11 cellular contexts compared by ENCODE assay signal in the genomic region with DNA sequence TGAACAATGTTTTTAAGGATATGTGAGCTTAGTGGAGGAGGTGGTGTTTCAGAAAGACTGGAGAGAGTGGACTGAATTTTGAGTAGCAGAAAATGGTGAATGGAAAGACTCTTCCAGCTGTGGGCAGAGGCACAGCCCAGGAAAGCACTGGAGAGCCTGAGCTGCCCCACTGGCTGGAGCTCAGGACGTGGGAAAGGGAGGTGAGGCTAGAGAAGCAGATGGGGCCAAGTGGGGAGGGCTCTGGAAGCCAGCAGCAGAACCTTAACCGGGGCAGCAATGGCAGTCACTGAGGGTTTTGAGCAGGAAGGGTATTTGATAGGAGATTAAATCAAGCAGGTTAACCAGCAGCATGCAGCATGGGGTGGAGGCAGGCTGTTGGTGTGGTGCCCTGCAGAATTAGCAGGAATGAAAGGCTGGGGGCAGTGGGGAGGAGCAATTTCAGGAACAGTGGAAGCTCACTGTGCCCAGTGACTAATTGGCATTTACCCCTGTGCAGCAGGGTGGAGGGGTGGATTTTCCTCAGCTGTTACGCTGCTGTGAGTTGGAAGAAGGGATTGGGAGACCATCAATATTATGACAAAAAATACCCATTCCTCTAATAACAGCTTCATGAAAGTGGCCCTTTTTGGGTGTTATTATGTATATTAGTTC.
"Had no signal": no experiment of that assay in that cellular context is flagged by ENCODE, and none has a peak within 500 bp of the region (broad histone marks: within the 10 kb centered on the region; RNA-seq: fewer than 3 reads in every experiment).

No MANE protein-coding gene starts in this region.

- DNase-seq: activated CD4-positive, alpha-beta memory T cell treated with anti-CD3 and anti-CD28 coated beads, Interleukin-2, amount 10 ng/mL, durations not matched to agents 7 days and 5 days; activated CD4-positive, alpha-beta T cell treated with anti-CD3 and anti-CD28 coated beads for 36 hours; activated naive CD4-positive, alpha-beta T cell; aorta; T-helper 9 cell; upper lobe of left lung had no signal

- H3K9ac ChIP-seq: parathyroid adenoma had no signal

- H2AFZ ChIP-seq: parathyroid adenoma had no signal

- H3K4me2 ChIP-seq: smooth muscle cell had no signal

- H3K36me3 Mint-ChIP-seq: memory B cell; stimulated activated memory B cell treated with anti-CD40 and anti-IgM and Interleukin-4, amounts not matched to agents 10 μg/mL and 1 μg/mL and 100 μg/mL, for 72 hours had no signal

- H3K27ac ChIP-seq: esophagus muscularis mucosa, parathyroid adenoma, upper lobe of left lung had no signal

- H3K36me3 ChIP-seq: esophagus muscularis mucosa, upper lobe of left lung had no signal

- H3K9me3 Mint-ChIP-seq: activated CD4-positive, alpha-beta memory T cell treated with anti-CD3 and anti-CD28 coated beads, Interleukin-2, amount 10 ng/mL, durations not matched to agents 7 days and 5 days; memory B cell had no signal

- H3K27ac Mint-ChIP-seq: activated CD4-positive, alpha-beta memory T cell treated with anti-CD3 and anti-CD28 coated beads, Interleukin-2, amount 10 ng/mL, durations not matched to agents 7 days and 5 days; activated CD4-positive, alpha-beta T cell treated with anti-CD3 and anti-CD28 coated beads for 36 hours; memory B cell; stimulated activated memory B cell treated with anti-CD40 and anti-IgM and Interleukin-4, amounts not matched to agents 10 μg/mL and 1 μg/mL and 100 μg/mL, for 72 hours had no signal

- H3K27me3 ChIP-seq: esophagus muscularis mucosa, upper lobe of left lung had no signal

- H3K9me3 ChIP-seq: esophagus muscularis mucosa, upper lobe of left lung had no signal

- H3K27me3 Mint-ChIP-seq: activated CD4-positive, alpha-beta memory T cell treated with anti-CD3 and anti-CD28 coated beads, Interleukin-2, amount 10 ng/mL, durations not matched to agents 7 days and 5 days; activated CD4-positive, alpha-beta T cell treated with anti-CD3 and anti-CD28 coated beads for 36 hours; memory B cell; stimulated activated memory B cell treated with anti-CD40 and anti-IgM and Interleukin-4, amounts not matched to agents 10 μg/mL and 1 μg/mL and 100 μg/mL, for 72 hours had no signal

- ATAC-seq: activated CD4-positive, alpha-beta T cell treated with anti-CD3 and anti-CD28 coated beads for 36 hours; stimulated activated memory B cell treated with anti-CD40 and anti-IgM and Interleukin-4, amounts not matched to agents 10 μg/mL and 1 μg/mL and 100 μg/mL, for 72 hours had no signal

- H3K4me1 ChIP-seq: parathyroid adenoma, upper lobe of left lung had no signal

- H3K4me3 ChIP-seq: esophagus muscularis mucosa, smooth muscle cell, upper lobe of left lung had no signal

- H3K4me3 Mint-ChIP-seq: activated CD4-positive, alpha-beta memory T cell treated with anti-CD3 and anti-CD28 coated beads, Interleukin-2, amount 10 ng/mL, durations not matched to agents 7 days and 5 days; activated CD4-positive, alpha-beta T cell treated with anti-CD3 and anti-CD28 coated beads for 36 hours; memory B cell; stimulated activated memory B cell treated with anti-CD40 and anti-IgM and Interleukin-4, amounts not matched to agents 10 μg/mL and 1 μg/mL and 100 μg/mL, for 72 hours had no signal
